ENCODE assay signal across 10 cellular contexts in genomic region chr9:99181621-99182020, GRCh38. TPM values are rescaled to one million over a fixed set of nuclear protein-coding genes. Genes with fewer than 3 reads are reported as not detected.
DNase-seq lines count a peak whose midpoint lies in the region; ATAC-seq and TF ChIP-seq lines count a peak whose summit lies in the region.
"Had no signal": no experiment of that assay in that cellular context is flagged by ENCODE, and none has a peak within 500 bp of the region (broad histone marks: within the 10 kb centered on the region; RNA-seq: fewer than 3 reads in every experiment).

No MANE protein-coding gene starts in this region.

- TF ChIP-seq CTCF in GM06990 (IDR thresholded peaks at IDR 0.05; ENCODE audit: insufficient read depth, low read length, poor library complexity, severe bottlenecking) (no peak), MM.1S (IDR thresholded peaks at IDR 0.05; ENCODE audit: low read length) (no peak), fibroblast of mammary gland (conservative IDR thresholded peaks at IDR 0.05; ENCODE audit: control insufficient read depth, insufficient read depth, low read depth, low read length) (no peak), coronary artery (IDR thresholded peaks at IDR 0.05) (no peak), PC-9 (conservative IDR thresholded peaks at IDR 0.05) (no peak)

- H3K4me1 ChIP-seq in MM.1S (ENCODE audit: low read length), result peaks cover 17% of the 10 kb centered on the region
- H3K4me1 ChIP-seq in PC-9 (replicated peaks; ENCODE audit: insufficient read depth), result no peaks in the 10 kb centered on the region

- no peak overlapping the region for H3K9ac ChIP-seq in MM.1S (ENCODE audit: low read length)

- H3K27me3 ChIP-seq in GM06990 (replicated peaks; ENCODE audit: control insufficient read depth, insufficient read depth, low read length), result no peaks in the 10 kb centered on the region
- no peaks in the 10 kb centered on the region for H3K27me3 ChIP-seq in MM.1S (replicated peaks; ENCODE audit: insufficient read depth, low read length)
- no peaks in the 10 kb centered on the region for H3K27me3 ChIP-seq in PC-9 (ENCODE audit: insufficient read depth, low read depth)
- H3K27me3 ChIP-seq: gastroesophageal sphincter had no signal

- CTCF ChIA-PET in PC-9 (lab: Charles Lee), result no interaction called here

- ATAC-seq in GM21381 (IDR thresholded peaks at IDR 0.05; ENCODE audit: unreplicated experiment) (peak; percentile 49), HG03135 (IDR thresholded peaks at IDR 0.05; ENCODE audit: unreplicated experiment) (no peak)
- ATAC-seq: gastroesophageal sphincter had no signal

- H3F3A ChIP-seq in MM.1S (ENCODE audit: insufficient read depth, low read length) (no peaks in the 10 kb centered on the region), PC-9 (ENCODE audit: insufficient read depth, low read depth) (no peaks in the 10 kb centered on the region)

- POLR2A ChIA-PET in PC-9 (lab: Charles Lee; ENCODE audit: unreplicated experiment), result no interaction called here

- no peaks in the 10 kb centered on the region for H3K9me3 ChIP-seq in MM.1S (replicated peaks; ENCODE audit: insufficient read depth, low read length)
- H3K9me3 ChIP-seq in PC-9 (ENCODE audit: insufficient read depth, low read depth), result no peaks in the 10 kb centered on the region
- H3K9me3 ChIP-seq: gastroesophageal sphincter had no signal

- H2AFZ ChIP-seq in MM.1S (ENCODE audit: low read length), result peak overlapping the region; percentile 56
- H2AFZ ChIP-seq in PC-9, result no peak overlapping the region

- H4K20me1 ChIP-seq in MM.1S (ENCODE audit: insufficient read depth, low read length), result no peaks in the 10 kb centered on the region
- no peaks in the 10 kb centered on the region for H4K20me1 ChIP-seq in PC-9 (ENCODE audit: insufficient read depth)

- H3K79me2 ChIP-seq in MM.1S (ENCODE audit: low read length) (no peaks in the 10 kb centered on the region), PC-9 (ENCODE audit: low read depth) (no peaks in the 10 kb centered on the region)

- H3K9me2 ChIP-seq in MM.1S (replicated peaks; ENCODE audit: insufficient read depth, low read length) (no peaks in the 10 kb centered on the region), PC-9 (ENCODE audit: insufficient read depth) (no peaks in the 10 kb centered on the region)

- DNase-seq in GM06990 (ENCODE audit: extremely low read depth, insufficient read length) (peak; percentile 73), MM.1S (peak; percentile 35), fibroblast of mammary gland (ENCODE audit: low read depth) (peak; percentile 14), coronary artery (ENCODE audit: low spot score) (no peak), PC-9 (no peak), NCI-H2107 (lab: John Stamatoyannopoulos, UW) (no peak)
- DNase-seq: Karpas-422 had no signal

- H3K4me2 ChIP-seq in MM.1S (ENCODE audit: low read depth, low read length) (peak overlapping the region; percentile 9), PC-9 (no peak overlapping the region)

- BruUV-seq in PC-9 (replicated peaks; lab: Mats Ljungman, UMichigan), result no TSS peak

- H3K4me3 ChIP-seq in GM06990 (replicated peaks; ENCODE audit: low read depth, low read length), result no peak overlapping the region
- no peak overlapping the region for H3K4me3 ChIP-seq in MM.1S (ENCODE audit: low read length)
- no peak overlapping the region for H3K4me3 ChIP-seq in fibroblast of mammary gland (ENCODE audit: control insufficient read depth, low read depth, low read length)
- H3K4me3 ChIP-seq in coronary artery, result no peak overlapping the region
- no peak overlapping the region for H3K4me3 ChIP-seq in PC-9
- H3K4me3 ChIP-seq: gastroesophageal sphincter had no signal

- H3K27ac ChIP-seq in MM.1S (ENCODE audit: low read length) (no peak overlapping the region), coronary artery (no peak overlapping the region), PC-9 (no peak overlapping the region)
- H3K27ac ChIP-seq: gastroesophageal sphincter had no signal

- H3K36me3 ChIP-seq in GM06990 (ENCODE audit: control insufficient read depth, insufficient read depth, low read length) (no peaks in the 10 kb centered on the region), MM.1S (replicated peaks; ENCODE audit: insufficient read depth, low read length) (no peaks in the 10 kb centered on the region), PC-9 (ENCODE audit: low read depth) (no peaks in the 10 kb centered on the region)
- H3K36me3 ChIP-seq: gastroesophageal sphincter had no signal

- intact Hi-C loops in PC-9 (cut with micrococcal nuclease; ENCODE audit: unreplicated experiment), result loop anchor here (5.0 to 10.0 kb wide), 4 partner anchors 86 to 1416 kb away; no protein-coding TSS in a partner anchor

RNA-seq across cellular contexts. Expression of gene ALG2, which starts 40.1 kb away (rescaled TPM):
- 30.2 and 32.6 TPM in 2 replicates for total RNA-seq in PC-9 (2021)

RNA-seq across cellular contexts. Expression of gene SEC61B, which starts 40.5 kb away (rescaled TPM):
- total RNA-seq in PC-9 (2021), result 97.7 and 163 TPM in 2 replicates

Comparison
In these comparisons a context has a peak if more than half of its experiments do, and no peak if none do; other contexts are left out.
1. DNase-seq: peak in GM06990 (single experiment), MM.1S (single experiment) and fibroblast of mammary gland (single experiment); none in coronary artery (single experiment), PC-9 (0 of 2) and NCI-H2107 (single experiment).